In genomic region chr16:66315210-66315825, GRCh38 we compare ENCODE assay signal across 8 cellular contexts. TPM values are rescaled to one million over a fixed set of nuclear protein-coding genes. Genes with fewer than 3 reads are reported as not detected.
DNase-seq lines count a peak whose midpoint lies in the region; ATAC-seq and TF ChIP-seq lines count a peak whose summit lies in the region.

No MANE protein-coding gene starts in this region.

- DNase-seq in NCI-H1417 (lab: John Stamatoyannopoulos, UW) (peak; percentile 51 to 83 (median 74)), NCI-H1417 treated with DMSO at 0.1 percent for 48 hours (lab: John Stamatoyannopoulos, UW) (no peak), NCI-H1105 (lab: John Stamatoyannopoulos, UW) (peak; percentile 63), T follicular helper cell (ENCODE audit: low read depth) (peak; percentile 16), anterior cingulate cortex (lab: John Stamatoyannopoulos, UW) (peak in 49 of 58 donors; percentile 4 to 76 (median 32)), hepatic stellate cell (ENCODE audit: low spot score) (peak; percentile 86), gastrocnemius medialis (peak; percentile 18 to 40)

- H3K4me3 ChIP-seq in gastrocnemius medialis: no peak overlapping the region

- H3K36me3 ChIP-seq in gastrocnemius medialis: no peaks in the 10 kb centered on the region

- ATAC-seq in HG02610 (IDR thresholded peaks at IDR 0.05; ENCODE audit: unreplicated experiment) (peak; percentile 87), gastrocnemius medialis (peak; percentile 91)

- no peaks in the 10 kb centered on the region for H3K9me3 ChIP-seq in gastrocnemius medialis

- no peaks in the 10 kb centered on the region for H3K27me3 ChIP-seq in gastrocnemius medialis

- no peak overlapping the region for H3K27ac ChIP-seq in gastrocnemius medialis

- no peaks in the 10 kb centered on the region for H3K4me1 ChIP-seq in gastrocnemius medialis

- TF ChIP-seq CTCF in gastrocnemius medialis (IDR thresholded peaks at IDR 0.05 in 4 of 5, conservative IDR thresholded peaks at IDR 0.05 in 1 of 5): peak; percentile 66 to 87 (median 76)

- in situ Hi-C loops in gastrocnemius medialis (cut with MboI; ENCODE audit: low sequenced_read_pairs in 4 of 4): no loop called here

- intact Hi-C loops in gastrocnemius medialis (cut with DNase I; ENCODE audit: low total_unique reads): no loop called here

- TF ChIP-seq POLR2A in gastrocnemius medialis (IDR thresholded peaks at IDR 0.05): no peak

RNA-seq across cellular contexts. Expression of gene CDH5, which starts 51.2 kb away (rescaled TPM):
- 10 to 100 TPM; 24.3 to 37.4 (median 31.7) TPM for total RNA-seq in gastrocnemius medialis
